In the genomic region with DNA sequence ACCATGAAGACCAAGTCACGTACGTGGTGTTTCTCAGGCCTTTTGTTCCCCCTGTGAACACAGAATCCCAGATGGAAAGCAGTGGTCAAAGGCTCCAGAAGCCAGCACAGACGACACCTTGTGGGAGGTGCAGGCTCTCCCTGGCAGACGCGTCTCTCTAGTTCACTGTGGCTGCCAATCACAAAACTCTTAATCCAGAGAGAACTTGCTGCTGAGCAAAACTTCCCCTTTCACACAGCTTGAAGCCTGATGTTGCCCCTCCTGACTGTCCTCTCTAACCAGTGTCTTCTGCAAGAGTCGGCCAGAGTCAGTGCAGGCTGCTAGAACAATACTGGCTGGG, we compare ENCODE assay signal across 1 cellular context.
TF ChIP-seq lines count a peak whose summit lies in the region.

No MANE protein-coding gene starts in this region.

TF ChIP-seq in GM23338, 12 proteins besides CTCF, POLR2A, EP300 and RAD21 (continued from another document):
- TF ChIP-seq EZH2 (IDR thresholded peaks at IDR 0.05; ENCODE audit: low read depth, unreplicated experiment), result no peak
- TF ChIP-seq ZNF114 (CRISPR knock-in tag; IDR thresholded peaks at IDR 0.05), result no peak
- no peak for TF ChIP-seq NANOG (IDR thresholded peaks at IDR 0.05; ENCODE audit: borderline replicate concordance)
- TF ChIP-seq ZNF331 (CRISPR knock-in tag; IDR thresholded peaks at IDR 0.05; ENCODE audit: low read depth), result no peak
- TF ChIP-seq POLR2AphosphoS5 (IDR thresholded peaks at IDR 0.05; ENCODE audit: low read depth), result no peak
- no peak for TF ChIP-seq EZH2phosphoT487 (IDR thresholded peaks at IDR 0.05; ENCODE audit: unreplicated experiment)
- TF ChIP-seq, protein P1, sequence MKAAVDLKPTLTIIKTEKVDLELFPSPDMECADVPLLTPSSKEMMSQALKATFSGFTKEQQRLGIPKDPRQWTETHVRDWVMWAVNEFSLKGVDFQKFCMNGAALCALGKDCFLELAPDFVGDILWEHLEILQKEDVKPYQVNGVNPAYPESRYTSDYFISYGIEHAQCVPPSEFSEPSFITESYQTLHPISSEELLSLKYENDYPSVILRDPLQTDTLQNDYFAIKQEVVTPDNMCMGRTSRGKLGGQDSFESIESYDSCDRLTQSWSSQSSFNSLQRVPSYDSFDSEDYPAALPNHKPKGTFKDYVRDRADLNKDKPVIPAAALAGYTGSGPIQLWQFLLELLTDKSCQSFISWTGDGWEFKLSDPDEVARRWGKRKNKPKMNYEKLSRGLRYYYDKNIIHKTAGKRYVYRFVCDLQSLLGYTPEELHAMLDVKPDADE (IDR thresholded peaks at IDR 0.05), result no peak
- no peak for TF ChIP-seq CREB1 (CRISPR knock-in tag; IDR thresholded peaks at IDR 0.05; ENCODE audit: low read depth)
- no peak for TF ChIP-seq REST (IDR thresholded peaks at IDR 0.05; ENCODE audit: unreplicated experiment)
